In the genomic region with DNA sequence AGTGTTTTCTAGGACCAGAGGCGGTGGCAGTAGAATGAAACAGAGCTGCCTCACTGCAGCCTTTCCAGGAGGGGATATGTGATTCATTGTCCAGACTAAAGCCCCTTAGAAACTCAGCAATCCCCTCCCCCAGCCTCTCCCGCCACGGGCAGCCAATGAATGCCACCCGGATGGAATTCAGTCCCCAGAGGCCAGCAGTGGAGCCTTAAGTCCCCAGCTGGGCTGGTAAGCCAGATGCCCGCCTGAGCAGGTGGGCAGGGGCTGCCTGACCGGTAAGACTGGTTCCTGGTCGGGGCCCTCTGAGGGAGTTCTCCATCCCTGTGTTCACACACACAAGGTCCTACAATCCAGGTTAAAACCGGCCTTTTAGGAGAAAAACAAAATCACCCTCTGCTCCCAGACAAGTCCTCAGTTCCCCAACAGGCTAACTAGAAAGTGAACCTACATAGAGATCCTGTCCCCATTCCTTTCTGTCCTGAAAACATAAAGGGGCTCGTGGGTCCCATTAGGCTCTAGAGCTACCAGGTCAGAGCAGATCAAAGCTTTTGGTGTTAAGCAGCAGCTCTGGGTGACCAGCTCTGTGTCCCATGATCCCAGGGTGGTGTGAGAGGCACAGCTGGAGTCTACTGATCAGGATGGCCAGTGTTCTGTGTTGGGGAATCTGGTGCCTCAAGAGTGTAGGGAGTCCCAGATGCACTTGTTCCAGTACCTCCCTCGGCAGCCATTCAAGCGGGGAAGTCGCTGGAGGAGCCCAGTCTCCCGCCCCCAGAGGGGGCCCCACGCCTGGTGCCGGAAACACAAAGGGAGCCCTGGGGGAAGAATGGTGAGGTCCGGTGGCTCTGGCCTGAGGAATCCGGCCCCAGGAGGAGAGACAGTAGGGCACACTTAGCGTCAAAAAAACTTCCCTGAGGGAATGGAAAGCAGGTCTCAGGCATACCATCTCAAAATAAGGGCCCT, we compare ENCODE assay signal across 8 cellular contexts. TPM values are rescaled to one million over a fixed set of nuclear protein-coding genes. Genes with fewer than 3 reads are reported as not detected.
A peak's percentile ranks its signal among the peaks of the same experiment; 100 is the strongest.
DNase-seq lines count a peak whose midpoint lies in the region; ATAC-seq and TF ChIP-seq lines count a peak whose summit lies in the region.

No MANE protein-coding gene starts in this region.

- H3K4me1 Mint-ChIP-seq in Calu3 (ENCODE audit: low read depth, unreplicated experiment) (peaks cover 66% of the 10 kb centered on the region), endothelial cell (ENCODE audit: unreplicated experiment) (peaks cover 46% of the 10 kb centered on the region)
- H3K4me1 Mint-ChIP-seq in natural killer cell treated with Interleukin-12 subunit alpha and Interleukin-12 subunit beta and Interleukin-15 and Interleukin-18, amount 100 ng/mL, for 72 hours (ENCODE audit: low read depth in 2 of 2): peaks cover 53% of the 10 kb centered on the region in 2 donors

- H3K9me3 ChIP-seq in HUES64 (ENCODE audit: insufficient read depth, low read depth, low read length): no peaks in the 10 kb centered on the region

- H3K9ac ChIP-seq in HUES64 (ENCODE audit: low read depth, low read length): peak overlapping the region; percentile 88

- H3K27ac ChIP-seq in HUES64 (ENCODE audit: low read depth, low read length): peak overlapping the region; percentile 95
- peak overlapping the region; percentile 99 for H3K27ac ChIP-seq in VCaP

- peaks cover 35% of the 10 kb centered on the region for H3K4me1 ChIP-seq in HUES64 (ENCODE audit: insufficient read depth, low read length)

- peak overlapping the region; percentile 81 for H3K4me3 Mint-ChIP-seq in Calu3 (ENCODE audit: low read depth, unreplicated experiment)
- H3K4me3 Mint-ChIP-seq in endothelial cell (ENCODE audit: unreplicated experiment): peak overlapping the region; percentile 89
- peak overlapping the region; percentile 83 for H3K4me3 Mint-ChIP-seq in natural killer cell treated with Interleukin-12 subunit alpha and Interleukin-12 subunit beta and Interleukin-15 and Interleukin-18, amount 100 ng/mL, for 72 hours

- CTCF ChIA-PET in Calu3 (lab: Charles Lee): interaction anchor here (0.6 to 1.3 kb wide), 4 partner anchors 22 to 52 kb away, joined by 3 to 7 read pairs (median 6); partner anchors contain the start of gene PIK3IP1

- H3K27ac Mint-ChIP-seq in Calu3 (ENCODE audit: unreplicated experiment) (peak overlapping the region; percentile 93), endothelial cell (ENCODE audit: unreplicated experiment) (peak overlapping the region; percentile 89)
- peak overlapping the region; percentile 80 to 89 for H3K27ac Mint-ChIP-seq in natural killer cell treated with Interleukin-12 subunit alpha and Interleukin-12 subunit beta and Interleukin-15 and Interleukin-18, amount 100 ng/mL, for 72 hours

- intact Hi-C loops in Calu3 (cut with micrococcal nuclease; ENCODE audit: unreplicated experiment): no loop called here

- H3K36me3 Mint-ChIP-seq in Calu3 (ENCODE audit: insufficient read depth, unreplicated experiment): peaks cover 81% of the 10 kb centered on the region
- peaks cover 25% of the 10 kb centered on the region for H3K36me3 Mint-ChIP-seq in endothelial cell (ENCODE audit: low read depth, unreplicated experiment)
- no peaks in the 10 kb centered on the region for H3K36me3 Mint-ChIP-seq in natural killer cell treated with Interleukin-12 subunit alpha and Interleukin-12 subunit beta and Interleukin-15 and Interleukin-18, amount 100 ng/mL, for 72 hours

- H3K27me3 Mint-ChIP-seq in Calu3 (ENCODE audit: unreplicated experiment) (no peaks in the 10 kb centered on the region), endothelial cell (ENCODE audit: unreplicated experiment) (peaks cover 16% of the 10 kb centered on the region)
- no peaks in the 10 kb centered on the region for H3K27me3 Mint-ChIP-seq in natural killer cell treated with Interleukin-12 subunit alpha and Interleukin-12 subunit beta and Interleukin-15 and Interleukin-18, amount 100 ng/mL, for 72 hours

- H3K9me3 Mint-ChIP-seq in Calu3 (ENCODE audit: low read depth, unreplicated experiment) (no peaks in the 10 kb centered on the region), endothelial cell (ENCODE audit: unreplicated experiment) (no peaks in the 10 kb centered on the region)
- H3K9me3 Mint-ChIP-seq in natural killer cell treated with Interleukin-12 subunit alpha and Interleukin-12 subunit beta and Interleukin-15 and Interleukin-18, amount 100 ng/mL, for 72 hours: no peaks in the 10 kb centered on the region

- H3K36me3 ChIP-seq in HUES64 (ENCODE audit: insufficient read depth, low read length): peaks cover 52% of the 10 kb centered on the region

- DNase-seq in Calu3: peak; percentile 96
- DNase-seq in endothelial cell (ENCODE audit: low spot score): peak; percentile 60
- no peak for DNase-seq in natural killer cell treated with Interleukin-12 subunit alpha and Interleukin-12 subunit beta and Interleukin-15 and Interleukin-18, amount 100 ng/mL, for 72 hours (ENCODE audit: low spot score)
- no peak for DNase-seq in NCI-H187 (lab: John Stamatoyannopoulos, UW)
- DNase-seq in globus pallidus (ENCODE audit: low spot score): no peak

- WGBS in HUES64: 9% methylated on average over 18 of the region's 18 CpGs

- TF ChIP-seq CTCF in Calu3 (IDR thresholded peaks at IDR 0.05; ENCODE audit: unreplicated experiment) (no peak), VCaP (conservative IDR thresholded peaks at IDR 0.05) (no peak), endothelial cell (IDR thresholded peaks at IDR 0.05; ENCODE audit: unreplicated experiment) (no peak)

- no TSS peak for BruUV-seq in Calu3 (replicated peaks; lab: Mats Ljungman, UMichigan)

- H3K27me3 ChIP-seq in HUES64 (ENCODE audit: insufficient read depth, low read length): no peaks in the 10 kb centered on the region

- ATAC-seq in natural killer cell treated with Interleukin-12 subunit alpha and Interleukin-12 subunit beta and Interleukin-15 and Interleukin-18, amount 100 ng/mL, for 72 hours: no peak
- ATAC-seq in HG03108 (IDR thresholded peaks at IDR 0.05; ENCODE audit: unreplicated experiment): no peak

- peak overlapping the region; percentile 78 for H3K4me3 ChIP-seq in HUES64 (ENCODE audit: low read length)

RNA-seq across cellular contexts. Expression of gene PATZ1, which starts 2.6 kb away (rescaled TPM):
- 35.0 and 35.5 TPM in 2 replicates for total RNA-seq in Calu3 (2022)
- polyA plus RNA-seq in HUES64 (2013, experiment 1 of 2): 51.1 TPM
- 52.4 TPM for polyA plus RNA-seq in HUES64 (2013, experiment 2 of 2)
- total RNA-seq in endothelial cell (ENCODE audit: unreplicated experiment): 54.0 TPM
- total RNA-seq in natural killer cell treated with Interleukin-12 subunit alpha and Interleukin-12 subunit beta and Interleukin-15 and Interleukin-18, amount 100 ng/mL, for 72 hours: 10 to 100 TPM; 13.9 to 34.1 TPM

RNA-seq across cellular contexts. Expression of gene PIK3IP1, which starts 51.2 kb away (rescaled TPM):
- total RNA-seq in Calu3 (2022): 6.2 and 7.5 TPM in 2 replicates
- 0.90 TPM for polyA plus RNA-seq in HUES64 (2013, experiment 1 of 2)
- polyA plus RNA-seq in HUES64 (2013, experiment 2 of 2): 1.7 TPM
- 13.4 TPM for total RNA-seq in endothelial cell (ENCODE audit: unreplicated experiment)
- total RNA-seq in natural killer cell treated with Interleukin-12 subunit alpha and Interleukin-12 subunit beta and Interleukin-15 and Interleukin-18, amount 100 ng/mL, for 72 hours: 1 to 10 TPM in 1 of 2 donors, under 1 TPM in 1; 0.74 to 1.0 TPM

RNA-seq across cellular contexts. Expression of gene DRG1, which starts 55.9 kb away (rescaled TPM):
- total RNA-seq in Calu3 (2022) (68.8 and 75.2 TPM in 2 replicates), endothelial cell (ENCODE audit: unreplicated experiment) (55.6 TPM)
- polyA plus RNA-seq in HUES64 (2013, experiment 1 of 2): 79.2 TPM
- 72.9 TPM for polyA plus RNA-seq in HUES64 (2013, experiment 2 of 2)
- total RNA-seq in natural killer cell treated with Interleukin-12 subunit alpha and Interleukin-12 subunit beta and Interleukin-15 and Interleukin-18, amount 100 ng/mL, for 72 hours: 100 to 1,000 TPM; 111 to 138 TPM

Comparison
In these comparisons a context has a peak if more than half of its experiments do, and no peak if none do; other contexts are left out.
1. DNase-seq: peak in Calu3 (single experiment) and endothelial cell (single experiment); none in natural killer cell treated with Interleukin-12 subunit alpha and Interleukin-12 subunit beta and Interleukin-15 and Interleukin-18, amount 100 ng/mL, for 72 hours (single experiment), NCI-H187 (0 of 2) and globus pallidus (single experiment).
2. Peak in every context shown above with its lines, with median percentiles within 50 percentile points of each other: H3K27ac Mint-ChIP-seq and H3K4me3 Mint-ChIP-seq.